9 cellular contexts compared by ENCODE assay signal in the genomic region with DNA sequence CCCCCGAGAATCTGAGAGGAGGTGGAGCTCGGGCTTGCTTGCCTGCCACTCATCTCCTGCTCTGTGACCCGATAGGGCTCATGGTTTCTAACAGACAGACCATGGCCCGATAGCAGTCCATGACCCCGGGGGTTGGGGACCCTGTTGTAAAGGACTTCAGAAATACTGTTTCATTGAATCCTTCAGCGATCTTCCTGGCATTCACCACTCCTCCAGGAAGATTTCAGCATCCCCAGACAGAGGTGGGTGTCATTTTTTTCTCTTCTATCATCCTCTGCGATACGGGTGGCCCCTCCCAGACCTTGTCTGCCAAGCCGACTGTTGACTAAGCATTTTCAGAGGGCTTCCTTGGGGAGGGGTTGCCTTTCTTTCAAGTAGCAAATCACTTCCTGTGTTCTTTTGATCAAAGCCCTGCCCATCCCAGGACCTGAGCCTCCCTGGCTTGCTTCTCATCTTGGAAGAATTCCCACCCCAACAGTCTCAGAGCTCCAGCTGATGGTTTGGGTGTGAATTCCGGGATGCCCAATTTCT. TPM values are rescaled to one million over a fixed set of nuclear protein-coding genes. Genes with fewer than 3 reads are reported as not detected.
DNase-seq lines count a peak whose midpoint lies in the region; ATAC-seq and TF ChIP-seq lines count a peak whose summit lies in the region.
"Had no signal": no experiment of that assay in that cellular context is flagged by ENCODE, and none has a peak within 500 bp of the region (broad histone marks: within the 10 kb centered on the region; RNA-seq: fewer than 3 reads in every experiment).

No MANE protein-coding gene starts in this region.

- H3K27ac Mint-ChIP-seq in dendritic cell treated with granulocyte-macrophage colony-stimulating factor and Interleukin-4, amounts not matched to agents 40 ng/mL and 50 ng/mL, for 4 days = peak overlapping the region; percentile 89

- POLR2A ChIA-PET in HCT116 (lab: Charles Lee) = interaction anchor here (0.6 kb wide), 1 partner anchor 239 kb away, joined by 4 read pairs; no protein-coding TSS in a partner anchor

- ATAC-seq in HCT116 (no peak), GM21423 (IDR thresholded peaks at IDR 0.05; ENCODE audit: unreplicated experiment) (no peak), GM21825 (IDR thresholded peaks at IDR 0.05; ENCODE audit: unreplicated experiment) (no peak)

- H3K36me3 ChIP-seq in HCT116 (ENCODE audit: control insufficient read depth in 1 of 2, insufficient read depth in 2 of 2, low read length in 2 of 2) = no peaks in the 10 kb centered on the region

- no peak for TF ChIP-seq POLR2A in HCT116 (IDR thresholded peaks at IDR 0.05; ENCODE audit: borderline replicate concordance, extremely low read depth, insufficient read depth, insufficient read length)

- no peaks in the 10 kb centered on the region for H3K27me3 Mint-ChIP-seq in dendritic cell treated with granulocyte-macrophage colony-stimulating factor and Interleukin-4, amounts not matched to agents 40 ng/mL and 50 ng/mL, for 4 days

- DNase-seq in HCT116 (ENCODE audit: low read depth, low spot score) = no peak
- peak; percentile 21 for DNase-seq in UCSD-AML1 (lab: John Stamatoyannopoulos, UW; ENCODE audit: unreplicated experiment)
- DNase-seq in stimulated activated CD4-positive, alpha-beta T cell treated with anti-CD3 and anti-CD28 coated beads, Interleukin-2, amount 100 ng/mL, for 4 hours (ENCODE audit: low read depth) = peak; percentile 35
- DNase-seq in DMS153 (lab: John Stamatoyannopoulos, UW) = no peak
- no peak for DNase-seq in NCI-H2081 treated with DMSO at 0.1 percent for 48 hours (lab: John Stamatoyannopoulos, UW)

- peak overlapping the region; percentile 95 for H3K4me3 Mint-ChIP-seq in dendritic cell treated with granulocyte-macrophage colony-stimulating factor and Interleukin-4, amounts not matched to agents 40 ng/mL and 50 ng/mL, for 4 days

- CTCF ChIA-PET in HCT116 (lab: Charles Lee) = no interaction called here

- no peak overlapping the region for H2AFZ ChIP-seq in HCT116 (ENCODE audit: low read depth, low read length, poor library complexity, severe bottlenecking)

- H3K9me3 ChIP-seq in HCT116 (ENCODE audit: control insufficient read depth in 1 of 2, insufficient read depth in 1 of 2, low read depth in 1 of 2, low read length in 2 of 2) = no peaks in the 10 kb centered on the region

- intact Hi-C loops in HCT116 (cut with micrococcal nuclease) = loop anchor here (5.0 to 10.0 kb wide), 2 partner anchors 223 to 311 kb away; no protein-coding TSS in a partner anchor
- intact Hi-C loops in dendritic cell treated with granulocyte-macrophage colony-stimulating factor and Interleukin-4, amounts not matched to agents 40 ng/mL and 50 ng/mL, for 4 days (cut with micrococcal nuclease) = loop anchor here (5.0 kb wide), 2 partner anchors 33 to 213 kb away; partner anchors contain the start of gene ANGPTL4

- peaks cover 61% of the 10 kb centered on the region for H3K36me3 Mint-ChIP-seq in dendritic cell treated with granulocyte-macrophage colony-stimulating factor and Interleukin-4, amounts not matched to agents 40 ng/mL and 50 ng/mL, for 4 days (ENCODE audit: low read depth)

- no peaks in the 10 kb centered on the region for H3K79me2 ChIP-seq in HCT116 (ENCODE audit: insufficient read depth, low read length)

- H3K4me1 Mint-ChIP-seq in dendritic cell treated with granulocyte-macrophage colony-stimulating factor and Interleukin-4, amounts not matched to agents 40 ng/mL and 50 ng/mL, for 4 days (ENCODE audit: low read depth) = peaks cover 89% of the 10 kb centered on the region

- no peak for TF ChIP-seq CTCF in HCT116 (IDR thresholded peaks at IDR 0.05 in 2 of 3, conservative IDR thresholded peaks at IDR 0.05 in 1 of 3; ENCODE audit: borderline replicate concordance in 1 of 3, insufficient read depth in 1 of 3, low read depth in 2 of 3, low read length in 2 of 3)

- H3K9me3 Mint-ChIP-seq in dendritic cell treated with granulocyte-macrophage colony-stimulating factor and Interleukin-4, amounts not matched to agents 40 ng/mL and 50 ng/mL, for 4 days = no peaks in the 10 kb centered on the region

- H3K27ac ChIP-seq in HCT116 (ENCODE audit: low read depth, low read length) = no peak overlapping the region

- H3K4me3 ChIP-seq in HCT116 (replicated peaks in 1 of 2; ENCODE audit: low read depth in 1 of 2, low read length in 2 of 2) = no peak overlapping the region

- H3K4me1 ChIP-seq in HCT116 (ENCODE audit: control insufficient read depth in 1 of 2, insufficient read depth in 2 of 2, low read length in 2 of 2) = peaks cover 17 to 31% of the 10 kb centered on the region in 2 experiments

- H3K4me2 ChIP-seq in HCT116 (ENCODE audit: low read length) = peak overlapping the region; percentile 47

- H4K20me1 ChIP-seq in HCT116 (ENCODE audit: insufficient read depth) = no peaks in the 10 kb centered on the region

- no peak for TF ChIP-seq RAD21 in HCT116 (IDR thresholded peaks at IDR 0.05; ENCODE audit: low read depth)

- no peak overlapping the region for H3K9ac ChIP-seq in HCT116 (ENCODE audit: low read length)

- BruUV-seq in HCT116 (replicated peaks; lab: Mats Ljungman, UMichigan) = no TSS peak

- peaks cover 7% of the 10 kb centered on the region; the same call in 1 of the 2 replicates for H3K27me3 ChIP-seq in HCT116 (ENCODE audit: insufficient read depth, low read length)

- RAD21 ChIA-PET in HCT116 (lab: Charles Lee; ENCODE audit: low non-redundant PET in 1 of 2, low total read pairs in 2 of 2, uncharacterized antibody in 2 of 2, unreplicated experiment in 2 of 2) = no interaction called here

- H3K9me2 ChIP-seq in HCT116 (ENCODE audit: insufficient read depth) = no peaks in the 10 kb centered on the region

TF ChIP-seq in HCT116, 20 proteins besides CTCF, POLR2A, EP300 and RAD21:
- peak; percentile 68 for TF ChIP-seq TCF7L2 (IDR thresholded peaks at IDR 0.05; ENCODE audit: borderline replicate concordance, extremely low read depth, insufficient read depth, insufficient read length)
- no peak for TF ChIP-seq SRF (IDR thresholded peaks at IDR 0.05; ENCODE audit: low read depth)

RNA-seq across cellular contexts. Expression of gene MYO1F, which starts 1.7 kb away (rescaled TPM):
- 0.39 TPM for total RNA-seq in HCT116 (2021; ENCODE audit: unreplicated experiment)
- polyA plus RNA-seq in HCT116 (2012) = 1.6 and 2.3 TPM in 2 replicates

RNA-seq across cellular contexts. Expression of gene ADAMTS10, which starts 35.0 kb away (rescaled TPM):
- 10.2 TPM for total RNA-seq in HCT116 (2021; ENCODE audit: unreplicated experiment)
- polyA plus RNA-seq in HCT116 (2012) = 8.4 TPM in 2 replicates

RNA-seq across cellular contexts. Expression of gene NFILZ, which starts 54.9 kb away (rescaled TPM):
- not detected for total RNA-seq in HCT116 (2021; ENCODE audit: unreplicated experiment)
- not detected in 2 replicates for polyA plus RNA-seq in HCT116 (2012)
- polyA plus RNA-seq: neural cell had no signal

Comparison
In these comparisons a context has a peak if more than half of its experiments do, and no peak if none do; other contexts are left out.
1. DNase-seq: peak in UCSD-AML1 (single experiment) and stimulated activated CD4-positive, alpha-beta T cell treated with anti-CD3 and anti-CD28 coated beads, Interleukin-2, amount 100 ng/mL, for 4 hours (single experiment); none in HCT116 (single experiment), DMS153 (single experiment) and NCI-H2081 treated with DMSO at 0.1 percent for 48 hours (single experiment).